8 cellular contexts compared by ENCODE assay signal in the genomic region with DNA sequence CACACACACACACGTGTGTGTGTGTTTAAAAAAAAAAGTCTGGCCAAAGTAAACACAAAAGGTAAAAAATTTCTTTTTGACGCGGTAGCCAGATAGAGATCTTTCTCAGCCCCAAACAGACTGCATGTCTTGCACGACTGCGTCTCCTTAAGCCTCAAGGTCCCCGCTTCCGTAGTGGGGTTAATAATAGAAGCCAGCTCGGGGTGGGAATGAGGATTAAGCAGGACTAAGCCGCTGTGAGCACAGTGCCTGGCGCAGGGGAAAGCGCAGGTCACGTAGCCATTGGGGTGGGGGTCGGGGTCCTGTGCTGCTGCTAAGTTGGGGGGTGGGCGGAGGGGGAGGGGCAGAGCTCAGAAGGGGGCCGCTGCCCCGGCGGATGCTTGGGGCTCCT. TPM values are rescaled to one million over a fixed set of nuclear protein-coding genes. Genes with fewer than 3 reads are reported as not detected.
A peak's percentile ranks its signal among the peaks of the same experiment; 100 is the strongest.
DNase-seq lines count a peak whose midpoint lies in the region; ATAC-seq, FAIRE-seq and TF ChIP-seq lines count a peak whose summit lies in the region.

No MANE protein-coding gene starts in this region.

- no TSS peak for BruUV-seq in OCI-LY7 (replicated peaks; lab: Mats Ljungman, UMichigan)

- H3K9ac ChIP-seq in astrocyte (ENCODE audit: low read length) (peak overlapping the region; percentile 83), skeletal muscle satellite cell (ENCODE audit: low read depth, low read length) (peak overlapping the region; percentile 81)

- ATAC-seq in CD8-positive, alpha-beta T cell = peak; percentile 38

- H3K4me1 Mint-ChIP-seq in CD8-positive, alpha-beta T cell (ENCODE audit: low read depth) = peaks cover 60% of the 10 kb centered on the region
- peaks cover 27% of the 10 kb centered on the region for H3K4me1 Mint-ChIP-seq in astrocyte (ENCODE audit: low read depth, unreplicated experiment)

- peak in 6 of 7 experiments; percentile 6 to 56 (median 41) for DNase-seq in CD8-positive, alpha-beta T cell
- no peak for DNase-seq in H7
- peak; percentile 55 for DNase-seq in OCI-LY7 (ENCODE audit: low spot score)
- peak; percentile 23 for DNase-seq in astrocyte (ENCODE audit: low read depth)
- DNase-seq in SW480 (ENCODE audit: low spot score) = no peak
- DNase-seq in iPS-NIHi11 (ENCODE audit: low spot score) = no peak

- no peak for TF ChIP-seq CTCF in CD8-positive, alpha-beta T cell (IDR thresholded peaks at IDR 0.05)
- TF ChIP-seq CTCF in OCI-LY7 (conservative IDR thresholded peaks at IDR 0.05; ENCODE audit: low read length) = no peak
- TF ChIP-seq CTCF in astrocyte (IDR thresholded peaks at IDR 0.05; ENCODE audit: insufficient read depth, low read depth, low read length) = no peak

- no peaks in the 10 kb centered on the region for H3K9me3 Mint-ChIP-seq in CD8-positive, alpha-beta T cell
- peaks cover 3% of the 10 kb centered on the region for H3K9me3 Mint-ChIP-seq in astrocyte (ENCODE audit: unreplicated experiment)

- H3K9me2 ChIP-seq in OCI-LY7 (ENCODE audit: insufficient read depth, low read length) = no peaks in the 10 kb centered on the region

- intact Hi-C loops in CD8-positive, alpha-beta T cell (cut with DNase I, micrococcal nuclease) = loop anchor here (1.0 to 10.0 kb wide), 6 partner anchors 48 to 133 kb away; a partner anchor contains a TSS
- intact Hi-C loops in OCI-LY7 (cut with micrococcal nuclease; ENCODE audit: unreplicated experiment) = loop anchor here (10.0 kb wide), 1 partner anchor 355 kb away; no protein-coding TSS in a partner anchor

- H3K79me2 ChIP-seq in OCI-LY7 (ENCODE audit: insufficient read depth, low read depth, low read length) (peaks cover 61% of the 10 kb centered on the region), astrocyte (ENCODE audit: insufficient read depth, low read length) (peaks cover 40% of the 10 kb centered on the region)

- no peak for FAIRE-seq in astrocyte (lab: Jason Lieb, UNC)

- H3K27ac Mint-ChIP-seq in CD8-positive, alpha-beta T cell = peak overlapping the region; percentile 88
- H3K27ac Mint-ChIP-seq in astrocyte (ENCODE audit: unreplicated experiment) = no peak overlapping the region

- H4K20me1 ChIP-seq in OCI-LY7 (ENCODE audit: insufficient read depth, low read length) = peaks cover 40% of the 10 kb centered on the region
- H4K20me1 ChIP-seq in astrocyte (ENCODE audit: insufficient read depth, low read length) = peaks cover 48% of the 10 kb centered on the region

- H3K9me3 ChIP-seq in CD8-positive, alpha-beta T cell (ENCODE audit: low read length) = no peaks in the 10 kb centered on the region
- H3K9me3 ChIP-seq in OCI-LY7 (ENCODE audit: low read length) (peaks cover 4% of the 10 kb centered on the region; the same call in 1 of the 2 replicates), astrocyte (ENCODE audit: insufficient read depth, low read depth, low read length) (no peaks in the 10 kb centered on the region), skeletal muscle satellite cell (replicated peaks; ENCODE audit: low read length) (no peaks in the 10 kb centered on the region)

- no peaks in the 10 kb centered on the region for H3K27me3 Mint-ChIP-seq in CD8-positive, alpha-beta T cell (ENCODE audit: low read depth)
- no peaks in the 10 kb centered on the region for H3K27me3 Mint-ChIP-seq in astrocyte (ENCODE audit: low read depth, unreplicated experiment)

- H3K4me3 Mint-ChIP-seq in CD8-positive, alpha-beta T cell = peak overlapping the region; percentile 92
- peak overlapping the region; percentile 93 for H3K4me3 Mint-ChIP-seq in astrocyte (ENCODE audit: unreplicated experiment)

- no peaks in the 10 kb centered on the region for H3K36me3 ChIP-seq in CD8-positive, alpha-beta T cell (ENCODE audit: insufficient read depth, low read length)
- H3K36me3 ChIP-seq in H7 (replicated peaks; ENCODE audit: control insufficient read depth, insufficient read depth, low read length) (no peaks in the 10 kb centered on the region; the same call in 1 of the 2 replicates), OCI-LY7 (ENCODE audit: insufficient read depth, low read length) (peaks cover 58% of the 10 kb centered on the region), astrocyte (ENCODE audit: insufficient read depth, low read length) (no peaks in the 10 kb centered on the region), skeletal muscle satellite cell (ENCODE audit: insufficient read depth, low read length) (peaks cover 4% of the 10 kb centered on the region)

- peak overlapping the region; percentile 73 for H3K4me3 ChIP-seq in CD8-positive, alpha-beta T cell (ENCODE audit: low read depth, low read length)
- peak overlapping the region; percentile 68 for H3K4me3 ChIP-seq in H7 (ENCODE audit: insufficient read depth, low read depth, low read length)
- peak overlapping the region; percentile 99 for H3K4me3 ChIP-seq in OCI-LY7 (ENCODE audit: low read depth, low read length, poor library complexity, severe bottlenecking)
- peak overlapping the region; percentile 69 for H3K4me3 ChIP-seq in astrocyte (ENCODE audit: insufficient read depth, low read depth, low read length)
- peak overlapping the region; percentile 78 for H3K4me3 ChIP-seq in iPS-11a (ENCODE audit: low read depth, low read length)
- peak overlapping the region; percentile 87 for H3K4me3 ChIP-seq in skeletal muscle satellite cell (ENCODE audit: low read length)

- H3K4me1 ChIP-seq in CD8-positive, alpha-beta T cell (ENCODE audit: insufficient read depth, low read length) = peaks cover 46% of the 10 kb centered on the region
- H3K4me1 ChIP-seq in OCI-LY7 (ENCODE audit: insufficient read depth, low read length, poor library complexity, severe bottlenecking) (peaks cover 62% of the 10 kb centered on the region), astrocyte (ENCODE audit: insufficient read depth, low read length) (peaks cover 28% of the 10 kb centered on the region), skeletal muscle satellite cell (ENCODE audit: control insufficient read depth, insufficient read depth, low read length) (peaks cover 28% of the 10 kb centered on the region)

- peak overlapping the region; percentile 64 for H3K27ac ChIP-seq in CD8-positive, alpha-beta T cell (ENCODE audit: low read depth, low read length)
- H3K27ac ChIP-seq in OCI-LY7 (ENCODE audit: low read depth, low read length, poor library complexity, severe bottlenecking) = peak overlapping the region; percentile 91
- H3K27ac ChIP-seq in astrocyte (ENCODE audit: low read depth, low read length) = peak overlapping the region; percentile 60

- CTCF ChIA-PET in CD8-positive, alpha-beta T cell (lab: Charles Lee) = interaction anchor here (1.8 kb wide), 1 partner anchor 87 kb away, joined by 4 read pairs; no protein-coding TSS in a partner anchor
- CTCF ChIA-PET in OCI-LY7 (lab: Charles Lee; ENCODE audit: unreplicated experiment) = no interaction called here

- no peak overlapping the region for H2AFZ ChIP-seq in OCI-LY7 (ENCODE audit: low read length)
- no peak overlapping the region for H2AFZ ChIP-seq in astrocyte (ENCODE audit: low read depth, low read length)

- H3K4me2 ChIP-seq in OCI-LY7 (ENCODE audit: low read length) = peak overlapping the region; percentile 97
- H3K4me2 ChIP-seq in astrocyte (ENCODE audit: low read length) = peak overlapping the region; percentile 88
- peak overlapping the region; percentile 91 for H3K4me2 ChIP-seq in skeletal muscle satellite cell (ENCODE audit: low read length)

- POLR2A ChIA-PET in CD8-positive, alpha-beta T cell (lab: Charles Lee) = interaction anchor here (0.8 to 1.6 kb wide), 5 partner anchors 12 to 48 kb away, joined by 3 to 4 read pairs (median 3); a partner anchor contains a TSS
- POLR2A ChIA-PET in OCI-LY7 (lab: Charles Lee) = interaction anchor here (1.0 to 1.8 kb wide), 5 partner anchors 9 to 87 kb away, joined by 3 to 7 read pairs (median 4); a partner anchor contains a TSS

- H3K36me3 Mint-ChIP-seq in CD8-positive, alpha-beta T cell = peaks cover 12% of the 10 kb centered on the region
- peaks cover 11% of the 10 kb centered on the region for H3K36me3 Mint-ChIP-seq in astrocyte (ENCODE audit: low read depth, unreplicated experiment)

- H3K27me3 ChIP-seq in CD8-positive, alpha-beta T cell (ENCODE audit: insufficient read depth, low read length) = no peaks in the 10 kb centered on the region
- H3K27me3 ChIP-seq in H7 (ENCODE audit: control insufficient read depth, insufficient read depth, low read length) (no peaks in the 10 kb centered on the region), astrocyte (ENCODE audit: insufficient read depth, low read length) (no peaks in the 10 kb centered on the region), skeletal muscle satellite cell (ENCODE audit: control insufficient read depth, insufficient read depth, low read length) (no peaks in the 10 kb centered on the region)

RNA-seq across cellular contexts. Expression of a gene that starts 0.5 kb away (rescaled TPM):
- 100 to 1,000 TPM; 220 to 239 TPM for total RNA-seq in CD8-positive, alpha-beta T cell
- total RNA-seq in H7 (2014; rRNA removed; shearing (Covaris generic)) = 23.2 and 34.1 TPM in 2 replicates
- total RNA-seq in OCI-LY7 (2014; rRNA removed; shearing (Covaris generic)) = 213 and 256 TPM in 2 replicates
- total RNA-seq in OCI-LY7 (2022) = 580 and 590 TPM in 2 replicates
- total RNA-seq in astrocyte = 74.2 and 84.0 TPM in 2 replicates
- total RNA-seq in skeletal muscle satellite cell (2012; rRNA removed) = 18.0 and 21.0 TPM in 2 replicates

RNA-seq across cellular contexts. Expression of a gene that starts 47.4 kb away (rescaled TPM):
- 1 to 10 TPM; 7.2 to 8.8 TPM for total RNA-seq in CD8-positive, alpha-beta T cell
- 101 and 105 TPM in 2 replicates for total RNA-seq in H7 (2014; rRNA removed; shearing (Covaris generic))
- 32.3 and 42.1 TPM in 2 replicates for total RNA-seq in OCI-LY7 (2014; rRNA removed; shearing (Covaris generic))
- total RNA-seq in OCI-LY7 (2022) (27.8 and 38.5 TPM in 2 replicates), astrocyte (19.4 and 24.4 TPM in 2 replicates)
- total RNA-seq in skeletal muscle satellite cell (2012; rRNA removed) = 33.0 and 37.3 TPM in 2 replicates

RNA-seq across cellular contexts. Expression of a gene that starts 47.8 kb away (rescaled TPM):
- total RNA-seq in CD8-positive, alpha-beta T cell = 10 to 100 TPM; 49.0 to 51.1 TPM
- 68.2 and 72.9 TPM in 2 replicates for total RNA-seq in H7 (2014; rRNA removed; shearing (Covaris generic))
- total RNA-seq in OCI-LY7 (2014; rRNA removed; shearing (Covaris generic)) = 39.1 and 42.4 TPM in 2 replicates
- 62.8 and 67.1 TPM in 2 replicates for total RNA-seq in OCI-LY7 (2022)
- 144 and 146 TPM in 2 replicates for total RNA-seq in astrocyte
- 44.1 and 88.2 TPM in 2 replicates for total RNA-seq in skeletal muscle satellite cell (2012; rRNA removed)

RNA-seq across cellular contexts. Expression of a gene that starts 56.8 kb away (rescaled TPM):
- total RNA-seq in CD8-positive, alpha-beta T cell = 10 to 100 TPM; 13.3 to 14.7 TPM
- total RNA-seq in H7 (2014; rRNA removed; shearing (Covaris generic)) = 17.1 and 26.4 TPM in 2 replicates
- total RNA-seq in OCI-LY7 (2014; rRNA removed; shearing (Covaris generic)) = 11.1 and 11.4 TPM in 2 replicates
- total RNA-seq in OCI-LY7 (2022) (21.0 TPM in 2 replicates), astrocyte (17.9 and 19.8 TPM in 2 replicates)
- 13.8 and 17.0 TPM in 2 replicates for total RNA-seq in skeletal muscle satellite cell (2012; rRNA removed)

Comparison
In these comparisons a context has a peak if more than half of its experiments do, and no peak if none do; other contexts are left out.
1. DNase-seq: peak in CD8-positive, alpha-beta T cell (6 of 7), OCI-LY7 (single experiment) and astrocyte (single experiment); none in H7 (single experiment), SW480 (single experiment) and iPS-NIHi11 (single experiment).
2. Peak in every context shown above with its lines, with median percentiles within 50 percentile points of each other: H3K27ac ChIP-seq, H3K4me3 ChIP-seq and H3K4me2 ChIP-seq.